8 cellular contexts compared by ENCODE assay signal in the genomic region with DNA sequence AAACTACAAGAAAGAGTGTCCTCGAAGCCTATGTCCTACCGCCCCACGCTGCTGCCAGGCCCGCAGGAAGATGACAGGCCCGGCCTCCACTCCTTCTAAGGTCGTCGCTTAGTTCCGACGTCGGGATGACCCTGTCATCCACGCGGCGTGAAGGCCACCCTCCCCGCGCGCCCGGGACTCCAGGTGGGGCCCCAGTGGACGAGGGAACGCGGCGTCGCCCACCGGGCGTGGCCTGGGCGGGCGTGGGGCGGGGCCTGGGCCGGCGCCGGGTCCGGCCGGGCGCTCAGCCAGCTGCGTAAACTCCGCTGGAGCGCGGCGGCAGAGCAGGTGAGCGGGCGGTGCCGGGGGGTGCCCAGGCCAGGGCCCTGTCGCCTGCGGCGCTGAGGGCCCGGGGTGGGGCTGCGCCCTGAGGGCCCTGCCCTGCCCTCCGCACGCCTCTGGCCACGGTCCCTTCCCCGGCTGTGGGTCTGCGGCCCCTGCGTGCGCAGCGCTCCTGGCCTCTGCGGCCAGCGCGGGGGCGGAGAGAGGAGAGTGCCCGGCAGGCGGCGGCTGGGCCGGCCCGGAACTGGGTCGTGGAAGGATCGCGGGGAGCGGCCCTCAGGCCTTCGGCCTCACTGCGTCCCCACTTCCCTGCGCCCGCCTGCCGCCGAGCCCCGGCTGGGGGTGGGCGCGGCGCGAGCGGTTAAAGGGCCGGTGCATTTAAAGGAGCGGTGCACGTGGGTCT. TPM values are rescaled to one million over a fixed set of nuclear protein-coding genes. Genes with fewer than 3 reads are reported as not detected.
DNase-seq lines count a peak whose midpoint lies in the region; ATAC-seq and TF ChIP-seq lines count a peak whose summit lies in the region.

Gene PSEN2 (plus strand): TSS at position 294 of the 724 bp plus-strand sequence. CDS start 11,292 bp downstream, outside the sequence.

- BruUV-seq in Panc1 (replicated peaks; lab: Mats Ljungman, UMichigan) = no TSS peak

- intact Hi-C loops in Panc1 (cut with micrococcal nuclease; ENCODE audit: unreplicated experiment) = no loop called here

- DNase-seq in COR-L47 (lab: John Stamatoyannopoulos, UW) (peak; percentile 63), Panc1 (ENCODE audit: low read depth, low spot score) (no peak), fibroblast of the aortic adventitia (ENCODE audit: low read depth) (peak; percentile 41), nephron progenitor cell (peak; percentile 78), superior temporal gyrus (ENCODE audit: extremely low spot score) (peak; percentile 24)
- peak; percentile 49 for DNase-seq in activated effector memory CD4-positive, alpha-beta T cell treated with Interleukin-2 at 50 U/mL for 16 hours

- peak within 1 kb of the TSS; percentile 66 for H3K27ac ChIP-seq in Panc1 (ENCODE audit: low read length)

- in situ Hi-C loops in Panc1 (cut with HindIII; ENCODE audit: low pct_unique_long_range_greater_than_20kb, low sequenced_read_pairs) = no loop called here

- POLR2A ChIA-PET in Panc1 (lab: Charles Lee) = no interaction called here

- no peaks in the 10 kb centered on the region for H3K9me3 ChIP-seq in Panc1 (ENCODE audit: control insufficient read depth, insufficient read depth, low read depth, low read length)

- H3K4me1 Mint-ChIP-seq in nephron progenitor cell = peaks cover 43% of the 10 kb centered on the region

- peak; percentile 96 for ATAC-seq in GM19455 (IDR thresholded peaks at IDR 0.05; ENCODE audit: unreplicated experiment)
- peak; percentile 58 for ATAC-seq in HG03558 (IDR thresholded peaks at IDR 0.05; ENCODE audit: extremely low read depth, unreplicated experiment)
- ATAC-seq in Panc1 = peak; percentile 95

- CTCF ChIA-PET in Panc1 (lab: Charles Lee) = no interaction called here

- no peaks in the 10 kb centered on the region for H3K27me3 ChIP-seq in Panc1 (ENCODE audit: control insufficient read depth, insufficient read depth, low read length)

- peaks cover 9% of the 10 kb centered on the region for H3K4me1 ChIP-seq in Panc1 (ENCODE audit: control insufficient read depth, insufficient read depth, low read length)

- no peaks in the 10 kb centered on the region; the same call in 1 of the 2 replicates for H3K36me3 ChIP-seq in Panc1 (ENCODE audit: control insufficient read depth, insufficient read depth, low read length)

- peaks cover 19% of the 10 kb centered on the region for H3K27me3 Mint-ChIP-seq in nephron progenitor cell (ENCODE audit: low read depth, poor library complexity)

- peak within 1 kb of the TSS; percentile 65 to 73 for H3K4me3 ChIP-seq in Panc1 (ENCODE audit: low read depth in 2 of 2, low read length in 2 of 2)
- peak within 1 kb of the TSS; percentile 69 for H3K4me3 ChIP-seq in fibroblast of the aortic adventitia (ENCODE audit: low read depth, low read length)

- H3K4me3 Mint-ChIP-seq in nephron progenitor cell = peak within 1 kb of the TSS; percentile 85

- TF ChIP-seq CTCF in Panc1 (IDR thresholded peaks at IDR 0.05) = no peak
- peak; percentile 25 for TF ChIP-seq CTCF in fibroblast of the aortic adventitia (IDR thresholded peaks at IDR 0.05; ENCODE audit: insufficient read depth, low read length)
- TF ChIP-seq CTCF in nephron progenitor cell (IDR thresholded peaks at IDR 0.05) = no peak

- H3K27ac Mint-ChIP-seq in nephron progenitor cell = no peak within 1 kb of the TSS

- no peaks in the 10 kb centered on the region for H3K36me3 Mint-ChIP-seq in nephron progenitor cell (ENCODE audit: low read depth)

- H3K9me3 Mint-ChIP-seq in nephron progenitor cell = peaks cover 11% of the 10 kb centered on the region

RNA-seq across cellular contexts. Expression of gene PSEN2, which starts in this region (rescaled TPM):
- 33.3 TPM for total RNA-seq in Panc1 (2021; ENCODE audit: unreplicated experiment)
- polyA plus RNA-seq in Panc1 (2012; ENCODE audit: insufficient read length) = 25.4 TPM
- 13.1 and 42.7 TPM in 2 replicates for total RNA-seq in fibroblast of the aortic adventitia (ENCODE audit: low replicate concordance)
